ENCODE assay signal across 30 cellular contexts in genomic region chrX:119709630-119710029, GRCh38. TPM values are rescaled to one million over a fixed set of nuclear protein-coding genes. Genes with fewer than 3 reads are reported as not detected.
DNase-seq lines count a peak whose midpoint lies in the region; ATAC-seq, FAIRE-seq and TF ChIP-seq lines count a peak whose summit lies in the region.
"Had no signal": no experiment of that assay in that cellular context is flagged by ENCODE, and none has a peak within 500 bp of the region (broad histone marks: within the 10 kb centered on the region; RNA-seq: fewer than 3 reads in every experiment).

No MANE protein-coding gene starts in this region.

- ATAC-seq in K562 (no peak), esophagus mucosa (no peak)
- ATAC-seq: A549; CD8-positive, alpha-beta T cell had no signal

- intact Hi-C loops in K562 (cut with micrococcal nuclease) = no loop called here

- no peak for TF ChIP-seq POLR2A in K562 (conservative IDR thresholded peaks at IDR 0.05)

- no peaks in the 10 kb centered on the region for H3K27me3 ChIP-seq in K562 (ENCODE audit: control insufficient read depth in 2 of 2, insufficient read depth in 2 of 2, low read length in 2 of 2)
- H3K27me3 ChIP-seq: BE2C; BLaER1; BLaER1 treated with 17β-estradiol and CSF1 and Interleukin-3, amounts not matched to agents 10 nM and 100 nM had no signal

- no peaks in the 10 kb centered on the region for H4K20me1 ChIP-seq in K562 (replicated peaks; ENCODE audit: control insufficient read depth, insufficient read depth, low read length)
- H4K20me1 ChIP-seq: BLaER1; BLaER1 treated with 17β-estradiol and CSF1 and Interleukin-3, amounts not matched to agents 10 nM and 100 nM had no signal

- H3K4me2 ChIP-seq in K562 (ENCODE audit: insufficient read depth, low read length) = no peak overlapping the region
- H3K4me2 ChIP-seq: A549; BLaER1; BLaER1 treated with 17β-estradiol and CSF1 and Interleukin-3, amounts not matched to agents 10 nM and 100 nM had no signal

- BruUV-seq in K562 (replicated peaks; lab: Mats Ljungman, UMichigan) = no TSS peak

- TF ChIP-seq RAD21 in K562 (CRISPR knock-in tag; conservative IDR thresholded peaks at IDR 0.05 in 1 of 2, IDR thresholded peaks at IDR 0.05 in 1 of 2) = no peak

- no peak for FAIRE-seq in K562 (lab: Jason Lieb, UNC)
- FAIRE-seq: A204.1, A549, D721Med had no signal

- TF ChIP-seq EP300 in K562 (IDR thresholded peaks at IDR 0.05; ENCODE audit: low read length) = no peak

- H3K36me3 ChIP-seq in K562 (ENCODE audit: control insufficient read depth, insufficient read depth, low read length) = no peaks in the 10 kb centered on the region
- H3K36me3 ChIP-seq: BE2C; BLaER1; BLaER1 treated with 17β-estradiol and CSF1 and Interleukin-3, amounts not matched to agents 10 nM and 100 nM had no signal

- in situ Hi-C loops in K562 (cut with MboI) = no loop called here

- H3K9me3 ChIP-seq in K562 (replicated peaks; ENCODE audit: control insufficient read depth, insufficient read depth, low read depth, low read length) = no peaks in the 10 kb centered on the region
- H3K9me3 ChIP-seq: A549; BE2C; BLaER1; BLaER1 treated with 17β-estradiol and CSF1 and Interleukin-3, amounts not matched to agents 10 nM and 100 nM; Caco-2 had no signal

- CTCF ChIA-PET in K562 (lab: Yijun Ruan, JAX; ENCODE audit: low intra/inter-chr PET ratio) = no interaction called here

- no peaks in the 10 kb centered on the region for H3K9me1 ChIP-seq in K562 (ENCODE audit: control insufficient read depth, insufficient read depth, low read length)

- H3K9ac ChIP-seq in K562 (ENCODE audit: insufficient read depth in 1 of 2, low read depth in 2 of 2, low read length in 2 of 2) = no peak overlapping the region
- H3K9ac ChIP-seq: BLaER1; BLaER1 treated with 17β-estradiol and CSF1 and Interleukin-3, amounts not matched to agents 10 nM and 100 nM had no signal

- no peaks in the 10 kb centered on the region for H3K79me2 ChIP-seq in K562 (ENCODE audit: control insufficient read depth, insufficient read depth, low read length)

- H3K4me1 ChIP-seq in K562 (replicated peaks in 1 of 2; ENCODE audit: control insufficient read depth in 2 of 2, insufficient read depth in 2 of 2, low read length in 2 of 2) = no peaks in the 10 kb centered on the region; a peak in 1 of 5 replicates
- H3K4me1 ChIP-seq: A549, BE2C, Caco-2 had no signal

- H3K27ac ChIP-seq in K562 (ENCODE audit: extremely low read depth, low read depth, low read length) = no peak overlapping the region
- H3K27ac ChIP-seq: 22Rv1; A549; BLaER1; BLaER1 treated with 17β-estradiol and CSF1 and Interleukin-3, amounts not matched to agents 10 nM and 100 nM; C4-2B had no signal

- no peak for TF ChIP-seq CTCF in K562 (IDR thresholded peaks at IDR 0.05 in 2 of 3, conservative IDR thresholded peaks at IDR 0.05 in 1 of 3; ENCODE audit: insufficient read depth in 2 of 3, low read depth in 1 of 3, low read length in 3 of 3)

- H2AFZ ChIP-seq in K562 (ENCODE audit: low read depth, low read length) = no peak overlapping the region

- H3K4me3 ChIP-seq in K562 = no peak overlapping the region
- H3K4me3 ChIP-seq: A549; BLaER1; BLaER1 treated with 17β-estradiol and CSF1 and Interleukin-3, amounts not matched to agents 10 nM and 100 nM had no signal

- no peak for DNase-seq in K562 (ENCODE audit: extremely low read depth in 1 of 4, low spot score in 3 of 4)
- DNase-seq: 8988T; ACHN; AML-193; BE2C; C1 segment of cervical spinal cord; Caco-2; Calu3; CD4-positive, alpha-beta memory T cell; CD4-positive, alpha-beta T cell; CD4-positive, CD25-positive, alpha-beta regulatory T cell; CD8-positive, alpha-beta memory T cell; CD8-positive, alpha-beta T cell; COR-L47; DMS 273 treated with DMSO at 0.1 percent for 48 hours; DMS153; DMS53; DMS79; DMS79 treated with DMSO at 0.1 percent for 48 hours; DND-41 had no signal

- POLR2A ChIA-PET in K562 (lab: Yijun Ruan, JAX) = interaction anchor here (0.6 to 2.0 kb wide), 4 partner anchors 17 to 244 kb away, joined by 3 to 8 read pairs (median 4); partner anchors contain the start of genes RPL39 and SEPTIN6

- WGBS in K562 (ENCODE audit: insufficient coverage, low coverage, missing lambda C conversion rate) = 42% methylated on average over 3 of the region's 3 CpGs

TF ChIP-seq in K562, 482 proteins besides CTCF, POLR2A, EP300 and RAD21 (continues in another document):
- no peak for TF ChIP-seq PHB (CRISPR knock-in tag; IDR thresholded peaks at IDR 0.05)

RNA-seq across cellular contexts. Expression of gene SEPTIN6, which starts 16.7 kb away (rescaled TPM):
- total RNA-seq in K562 (2011; cell fraction: chromatin; rRNA removed; ENCODE audit: low replicate concordance) = 62.2 and 67.3 TPM in 2 replicates
- 20.0 and 24.9 TPM in 2 replicates for total RNA-seq in K562 (2011; cell fraction: nucleolus; rRNA removed)
- total RNA-seq in K562 (2011; cell fraction: nucleoplasm; rRNA removed) = 38.7 and 66.8 TPM in 2 replicates
- total RNA-seq in K562 (2014; rRNA removed) = 33.7 and 39.9 TPM in 2 replicates
- 36.2 and 37.8 TPM in 2 replicates for total RNA-seq in K562 (2014; rRNA removed; fragmentation: Illumina TruSeq; extraction: Trizol)
- total RNA-seq in K562 (2015; rRNA removed; fragmentation: Illumina TruSeq; extraction: Trizol) = 37.8 and 41.1 TPM in 2 replicates
- 37.7 and 37.8 TPM in 2 replicates for total RNA-seq in K562 (2021)
- polyA plus RNA-seq in K562 (2011; rRNA removed) = 54.6 and 85.4 TPM in 2 replicates
- polyA plus RNA-seq in K562 (2011; cell fraction: cytosol; rRNA removed) = 57.5 and 94.0 TPM in 2 replicates
- 46.0 and 56.9 TPM in 2 replicates for polyA plus RNA-seq in K562 (2011; cell fraction: nucleus; rRNA removed)
- 31.8 and 66.7 TPM in 2 replicates for polyA plus RNA-seq in K562 (2012)
- polyA plus RNA-seq in K562 (2014; fragmentation: Illumina TruSeq; extraction: Trizol) = 51.8 and 67.0 TPM in 2 replicates
- 10 to 100 TPM in 1 of 2 experiments, 1 to 10 TPM in 1; 8.4 to 12.2 TPM for polyA plus RNA-seq in K562 (2014; fragmentation: Nextera tagmentation; extraction: Ambion mirVana)
- 29.0 and 35.3 TPM in 2 replicates for polyA plus RNA-seq in K562 (2014; rRNA removed)
- 114 and 136 TPM in 2 replicates for polyA minus RNA-seq in K562 (2011; rRNA and poly(A)+ RNA removed)
- 53.4 and 56.8 TPM in 2 replicates for polyA minus RNA-seq in K562 (2011; cell fraction: cytosol; rRNA and poly(A)+ RNA removed)
- 12.5 and 39.9 TPM in 2 replicates for polyA minus RNA-seq in K562 (2011; cell fraction: nucleus; rRNA and poly(A)+ RNA removed)
- total RNA-seq in esophagus mucosa = 5.1 TPM

RNA-seq across cellular contexts. Expression of gene SOWAHD, which starts 48.8 kb away (rescaled TPM):
- not detected in 2 replicates for total RNA-seq in K562 (2011; cell fraction: chromatin; rRNA removed; ENCODE audit: low replicate concordance)
- not detected in 2 replicates for total RNA-seq in K562 (2011; cell fraction: nucleolus; rRNA removed)
- total RNA-seq in K562 (2011; cell fraction: nucleoplasm; rRNA removed) = not detected in 2 replicates
- total RNA-seq in K562 (2014; rRNA removed) (0.20 TPM in 1 of 2 replicates, not detected in the other), K562 (2014; rRNA removed; fragmentation: Illumina TruSeq; extraction: Trizol) (not detected in 2 replicates), K562 (2015; rRNA removed; fragmentation: Illumina TruSeq; extraction: Trizol) (0.15 TPM in 1 of 2 replicates, not detected in the other), K562 (2021) (not detected in 2 replicates), esophagus mucosa (not detected)
- polyA plus RNA-seq in K562 (2011; rRNA removed) (0.11 and 0.13 TPM in 2 replicates), K562 (2014; fragmentation: Illumina TruSeq; extraction: Trizol) (not detected in 2 replicates), K562 (2014; fragmentation: Nextera tagmentation; extraction: Ambion mirVana) (not detected), K562 (2014; rRNA removed) (0.15 and 0.29 TPM in 2 replicates)
- polyA plus RNA-seq in K562 (2011; cell fraction: cytosol; rRNA removed) = 0.12 and 0.16 TPM in 2 replicates
- 0.08 TPM in 1 of 2 replicates, not detected in the other for polyA plus RNA-seq in K562 (2011; cell fraction: nucleus; rRNA removed)
- 0.10 and 0.18 TPM in 2 replicates for polyA plus RNA-seq in K562 (2012)
- polyA minus RNA-seq in K562 (2011; rRNA and poly(A)+ RNA removed) = not detected in 2 replicates
- polyA minus RNA-seq in K562 (2011; cell fraction: cytosol; rRNA and poly(A)+ RNA removed) = not detected in 2 replicates
- not detected in 2 replicates for polyA minus RNA-seq in K562 (2011; cell fraction: nucleus; rRNA and poly(A)+ RNA removed)
- total RNA-seq: A172; A673; Calu3; CD4-positive, CD25-positive, alpha-beta regulatory T cell had no signal
